ENCODE assay signal across 16 cellular contexts in genomic region chr11:134905513-134905912, GRCh38.
A peak's percentile ranks its signal among the peaks of the same experiment; 100 is the strongest.
DNase-seq lines count a peak whose midpoint lies in the region; ATAC-seq and TF ChIP-seq lines count a peak whose summit lies in the region.
"Had no signal": no experiment of that assay in that cellular context is flagged by ENCODE, and none has a peak within 500 bp of the region (broad histone marks: within the 10 kb centered on the region; RNA-seq: fewer than 3 reads in every experiment).

No MANE protein-coding gene starts in this region.

- H3K27ac Mint-ChIP-seq in CD4-positive, alpha-beta T cell: no peak overlapping the region
- no peak overlapping the region for H3K27ac Mint-ChIP-seq in activated CD8-positive, alpha-beta T cell treated with anti-CD3 and anti-CD28 coated beads for 36 hours
- H3K27ac Mint-ChIP-seq: B cell; CD8-positive, alpha-beta memory T cell; H9 had no signal

- H3K27me3 ChIP-seq in CD4-positive, alpha-beta T cell (ENCODE audit: control insufficient read depth, insufficient read depth, low read length): peaks cover 10% of the 10 kb centered on the region
- H3K27me3 ChIP-seq: Peyer's patch had no signal

- no peaks in the 10 kb centered on the region for H3K9me3 ChIP-seq in CD4-positive, alpha-beta T cell (ENCODE audit: control insufficient read depth, low read length)
- H3K9me3 ChIP-seq: Peyer's patch had no signal

- no peak overlapping the region for H3K27ac ChIP-seq in CD4-positive, alpha-beta T cell (ENCODE audit: low read depth, low read length)
- H3K27ac ChIP-seq: Peyer's patch had no signal

- POLR2A ChIA-PET in CD4-positive, alpha-beta T cell (lab: Charles Lee): no interaction called here
- POLR2A ChIA-PET in activated CD8-positive, alpha-beta T cell treated with anti-CD3 and anti-CD28 coated beads for 36 hours (lab: Charles Lee): no interaction called here

- H3K27me3 Mint-ChIP-seq in CD4-positive, alpha-beta T cell: peaks cover 44% of the 10 kb centered on the region
- H3K27me3 Mint-ChIP-seq in activated CD8-positive, alpha-beta T cell treated with anti-CD3 and anti-CD28 coated beads for 36 hours: peaks cover 12% of the 10 kb centered on the region

- intact Hi-C loops in Right ventricle myocardium inferior (cut with DNase I): no loop called here
- intact Hi-C loops in cardiac septum (cut with DNase I): no loop called here
- intact Hi-C loops in left ventricle myocardium superior (cut with micrococcal nuclease): no loop called here
- intact Hi-C loops in CD4-positive, alpha-beta T cell (cut with DNase I, micrococcal nuclease): no loop called here
- intact Hi-C loops in activated CD8-positive, alpha-beta T cell treated with anti-CD3 and anti-CD28 coated beads for 36 hours (cut with micrococcal nuclease): no loop called here

- H3K4me1 Mint-ChIP-seq in CD4-positive, alpha-beta T cell (ENCODE audit: low read depth): no peaks in the 10 kb centered on the region
- no peaks in the 10 kb centered on the region for H3K4me1 Mint-ChIP-seq in activated CD8-positive, alpha-beta T cell treated with anti-CD3 and anti-CD28 coated beads for 36 hours (ENCODE audit: low read depth)
- H3K4me1 Mint-ChIP-seq: B cell; CD8-positive, alpha-beta memory T cell had no signal

- DNase-seq in Right ventricle myocardium inferior (ENCODE audit: missing footprints): no peak
- no peak for DNase-seq in cardiac septum (ENCODE audit: low spot score)
- peak; percentile 44 for DNase-seq in NCI-H345 treated with DMSO at 0.1 percent for 48 hours (lab: John Stamatoyannopoulos, UW; ENCODE audit: unreplicated experiment)
- peak; percentile 71 for DNase-seq in left ventricle myocardium superior
- peak; percentile 44 for DNase-seq in superior temporal gyrus (ENCODE audit: extremely low spot score)
- DNase-seq in CD4-positive, alpha-beta T cell: no peak
- no peak for DNase-seq in NK-92 (lab: John Stamatoyannopoulos, UW; ENCODE audit: unreplicated experiment)
- no peak for DNase-seq in activated CD8-positive, alpha-beta T cell treated with anti-CD3 and anti-CD28 coated beads for 36 hours
- DNase-seq: CD8-positive, alpha-beta memory T cell; H9; KBM-7; NCI-H187 treated with DMSO at 0.1 percent for 48 hours; NCI-H2227 treated with DMSO at 0.1 percent for 48 hours; Peyer's patch; SIG-M5 had no signal

- H3K9me3 Mint-ChIP-seq in CD4-positive, alpha-beta T cell: no peaks in the 10 kb centered on the region
- H3K9me3 Mint-ChIP-seq in activated CD8-positive, alpha-beta T cell treated with anti-CD3 and anti-CD28 coated beads for 36 hours: no peaks in the 10 kb centered on the region
- H3K9me3 Mint-ChIP-seq: H9 had no signal

- no peak for TF ChIP-seq CTCF in CD4-positive, alpha-beta T cell (IDR thresholded peaks at IDR 0.05)
- TF ChIP-seq CTCF in activated CD8-positive, alpha-beta T cell treated with anti-CD3 and anti-CD28 coated beads for 36 hours (IDR thresholded peaks at IDR 0.05): no peak

- no peaks in the 10 kb centered on the region for H3K36me3 Mint-ChIP-seq in CD4-positive, alpha-beta T cell (ENCODE audit: low read depth)
- no peaks in the 10 kb centered on the region for H3K36me3 Mint-ChIP-seq in activated CD8-positive, alpha-beta T cell treated with anti-CD3 and anti-CD28 coated beads for 36 hours (ENCODE audit: low read depth)
- H3K36me3 Mint-ChIP-seq: CD8-positive, alpha-beta memory T cell had no signal

- CTCF ChIA-PET in CD4-positive, alpha-beta T cell (lab: Charles Lee): no interaction called here
- CTCF ChIA-PET in activated CD8-positive, alpha-beta T cell treated with anti-CD3 and anti-CD28 coated beads for 36 hours (lab: Charles Lee): interaction anchor here (0.5 to 1.9 kb wide), 2 partner anchors 9 to 37 kb away, joined by 3 to 8 read pairs; no protein-coding TSS in a partner anchor

- ATAC-seq in Right ventricle myocardium inferior (peak; percentile 63), left ventricle myocardium superior (peak; percentile 79)
- no peak for ATAC-seq in CD4-positive, alpha-beta T cell (ENCODE audit: poor library complexity)
- no peak for ATAC-seq in activated CD8-positive, alpha-beta T cell treated with anti-CD3 and anti-CD28 coated beads for 36 hours

- H3K4me3 Mint-ChIP-seq in CD4-positive, alpha-beta T cell: no peak overlapping the region
- no peak overlapping the region for H3K4me3 Mint-ChIP-seq in activated CD8-positive, alpha-beta T cell treated with anti-CD3 and anti-CD28 coated beads for 36 hours
- H3K4me3 Mint-ChIP-seq: B cell; CD8-positive, alpha-beta memory T cell; H9 had no signal

Comparison
In these comparisons a context has a peak if more than half of its experiments do, and no peak if none do; other contexts are left out.
1. DNase-seq: peak in NCI-H345 treated with DMSO at 0.1 percent for 48 hours (single experiment), left ventricle myocardium superior (single experiment) and superior temporal gyrus (single experiment); none in Right ventricle myocardium inferior (single experiment), cardiac septum (single experiment), CD4-positive, alpha-beta T cell (0 of 10), NK-92 (single experiment) and activated CD8-positive, alpha-beta T cell treated with anti-CD3 and anti-CD28 coated beads for 36 hours (single experiment).
2. ATAC-seq: peak in Right ventricle myocardium inferior (single experiment) and left ventricle myocardium superior (single experiment); none in CD4-positive, alpha-beta T cell (single experiment) and activated CD8-positive, alpha-beta T cell treated with anti-CD3 and anti-CD28 coated beads for 36 hours (single experiment).